14 cellular contexts compared by ENCODE assay signal in genomic region chr5:43634621-43635020, GRCh38.
"Had no signal": no experiment of that assay in that cellular context is flagged by ENCODE, and none has a peak within 500 bp of the region (broad histone marks: within the 10 kb centered on the region; RNA-seq: fewer than 3 reads in every experiment).

No MANE protein-coding gene starts in this region.

- ATAC-seq: esophagus mucosa; stimulated activated naive CD8-positive, alpha-beta T cell treated with anti-CD3 and anti-CD28 coated beads, Interleukin-15, Interleukin-2, amounts not matched to agents 100 U/mL and 50 U/mL, for 24 hours had no signal

- H3K4me1 ChIP-seq: prostate gland had no signal

- H3K27ac ChIP-seq: cardiac muscle cell, hepatocyte, prostate gland, suprapubic skin had no signal

- H3K9me3 ChIP-seq: prostate gland, suprapubic skin had no signal

- DNase-seq: activated CD4-positive, alpha-beta T cell treated with anti-CD3 and anti-CD28 coated beads for 1 hour; activated CD4-positive, alpha-beta T cell treated with anti-CD3 and anti-CD28 coated beads, Interleukin-2, amount 50 U/mL, for 48 hours; activated naive CD4-positive, alpha-beta T cell treated with anti-CD3 and anti-CD28 coated beads, Interleukin-2, amount 10 ng/mL, durations not matched to agents 7 days and 5 days; activated T-cell treated with anti-CD3 and anti-CD28 coated beads, Interleukin-2, amount 50 U/mL, for 1 hour; islet precursor cell; midbrain; right cardiac atrium; stimulated activated naive CD8-positive, alpha-beta T cell treated with anti-CD3 and anti-CD28 coated beads, Interleukin-15, Interleukin-2, amounts not matched to agents 100 U/mL and 50 U/mL, for 24 hours; T1000 had no signal

- H3K4me3 ChIP-seq: cardiac muscle cell, hepatocyte, prostate gland, suprapubic skin had no signal

- H3K36me3 ChIP-seq: prostate gland, suprapubic skin had no signal

- H3K27me3 ChIP-seq: cardiac muscle cell, hepatocyte, suprapubic skin had no signal
